In the genomic region with DNA sequence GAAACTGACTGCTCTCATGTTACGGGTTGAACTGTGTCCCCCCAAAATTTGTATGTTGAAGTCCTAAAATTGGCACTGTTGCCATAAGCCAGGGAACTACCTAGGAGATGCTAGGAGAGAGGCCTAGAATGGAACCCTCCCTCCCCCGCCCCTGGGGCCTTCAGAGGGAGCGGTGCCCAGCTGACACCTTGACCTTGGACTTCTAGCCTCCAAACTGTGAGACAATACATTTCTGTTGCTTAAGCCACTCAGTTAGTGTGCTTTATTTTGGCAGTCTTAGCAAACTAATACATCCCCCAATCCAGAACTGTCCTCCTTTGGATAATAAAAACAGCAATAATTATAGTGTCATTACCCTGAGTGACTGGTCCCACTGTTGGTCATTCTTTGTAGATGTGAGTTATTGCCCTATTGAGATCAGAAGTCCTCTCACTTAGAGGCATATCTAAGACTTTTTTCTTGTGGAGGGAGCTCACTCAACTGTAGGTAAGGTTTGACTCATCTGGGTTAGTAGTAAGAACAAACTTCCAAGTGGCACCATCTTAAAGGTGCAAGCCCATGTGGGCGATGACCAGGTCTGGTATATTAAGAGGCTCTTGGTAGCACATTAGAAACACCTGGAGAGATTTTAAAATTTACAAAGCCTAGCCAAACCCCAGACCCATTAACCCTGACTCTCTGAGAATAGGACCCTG, we compare ENCODE assay signal across 28 cellular contexts.
DNase-seq lines count a peak whose midpoint lies in the region; ATAC-seq, FAIRE-seq and TF ChIP-seq lines count a peak whose summit lies in the region.
"Had no signal": no experiment of that assay in that cellular context is flagged by ENCODE, and none has a peak within 500 bp of the region (broad histone marks: within the 10 kb centered on the region; RNA-seq: fewer than 3 reads in every experiment).

No MANE protein-coding gene starts in this region.

- H3K4me3 ChIP-seq in bronchial epithelial cell (ENCODE audit: low read depth, low read length) (no peak overlapping the region), kidney (ENCODE audit: low read length in 2 of 2) (no peak overlapping the region)
- H3K4me3 ChIP-seq: adrenal gland, HAP-1, lung, mucosa of descending colon had no signal

- TF ChIP-seq CTCF in GM20000 (IDR thresholded peaks at IDR 0.05; ENCODE audit: extremely low read depth, missing control alignments): no peak
- TF ChIP-seq CTCF in bronchial epithelial cell (IDR thresholded peaks at IDR 0.05; ENCODE audit: insufficient read depth, low read length, severe bottlenecking): no peak
- TF ChIP-seq CTCF in kidney (IDR thresholded peaks at IDR 0.05; ENCODE audit: borderline replicate concordance, extremely low read depth, insufficient read depth): no peak

- intact Hi-C loops in kidney (cut with DNase I): no loop called here

- H3K9me3 ChIP-seq in kidney (ENCODE audit: control insufficient read depth in 1 of 2, low read length in 2 of 2): peaks cover 0 to 9% of the 10 kb centered on the region in 2 donors
- H3K9me3 ChIP-seq: BE2C, HAP-1, mucosa of descending colon had no signal

- H3K27ac ChIP-seq in caudate nucleus (ENCODE audit: low read depth, low read length): no peak overlapping the region
- no peak overlapping the region for H3K27ac ChIP-seq in kidney (ENCODE audit: low read depth in 2 of 2, low read length in 2 of 2)
- H3K27ac ChIP-seq: adrenal gland, WERI-Rb-1 had no signal

- ATAC-seq in GM18502 (IDR thresholded peaks at IDR 0.05; ENCODE audit: poor library complexity, unreplicated experiment) (peak; percentile 47), HG03039 (IDR thresholded peaks at IDR 0.05; ENCODE audit: unreplicated experiment) (peak; percentile 41)
- ATAC-seq: mucosa of descending colon, Panc1 had no signal

- no peak overlapping the region for H3K9ac ChIP-seq in kidney (ENCODE audit: low read length in 2 of 2)

- FAIRE-seq in bronchial epithelial cell (lab: Jason Lieb, UNC) (no peak), kidney (lab: Jason Lieb, UNC) (no peak)
- FAIRE-seq: small intestine had no signal

- no peaks in the 10 kb centered on the region for H3K4me1 ChIP-seq in kidney (ENCODE audit: control insufficient read depth in 1 of 2, insufficient read depth in 1 of 2, low read depth in 1 of 2, low read length in 2 of 2)
- H3K4me1 ChIP-seq: adrenal gland, BE2C, HAP-1 had no signal

- H3K36me3 ChIP-seq in bronchial epithelial cell (ENCODE audit: control insufficient read depth, insufficient read depth, low read length): no peaks in the 10 kb centered on the region
- H3K36me3 ChIP-seq in kidney (ENCODE audit: control insufficient read depth in 1 of 2, insufficient read depth in 2 of 2, low read length in 2 of 2): no peaks in the 10 kb centered on the region
- H3K36me3 ChIP-seq: adrenal gland, BE2C, HAP-1, WERI-Rb-1 had no signal

- no peaks in the 10 kb centered on the region for H3K27me3 ChIP-seq in bronchial epithelial cell (ENCODE audit: control insufficient read depth, insufficient read depth, low read length)
- H3K27me3 ChIP-seq: adrenal gland, BE2C had no signal

- DNase-seq in GM20000 (ENCODE audit: low spot score) (peak; percentile 13), bronchial epithelial cell (ENCODE audit: low read depth) (peak; percentile 17), caudate nucleus (lab: John Stamatoyannopoulos, UW) (no peak), kidney (no peak), iPS-NIHi11 (ENCODE audit: low spot score) (no peak)
- DNase-seq in stimulated activated CD4-positive, alpha-beta T cell treated with anti-CD3 and anti-CD28 coated beads, Interleukin-2, amount 100 ng/mL, for 48 hours: no peak
- DNase-seq: activated CD4-positive, alpha-beta T cell treated with anti-CD3 and anti-CD28 coated beads, Interleukin-2, amount 10 ng/mL, durations not matched to agents 7 days and 5 days; activated naive CD4-positive, alpha-beta T cell treated with Interleukin-2 at 50 U/mL for 16 hours; activated T-cell treated with anti-CD3 and anti-CD28 coated beads, Interleukin-2, amount 50 U/mL, for 48 hours; adrenal gland; BE2C; CD8-positive, alpha-beta memory T cell; effector CD4-positive, alpha-beta T cell; head of caudate nucleus; IMR-90; mucosa of descending colon; NCI-H1092; NCI-H187; NCI-H524 treated with DMSO at 0.1 percent for 48 hours; SHP77; small intestine; T1000; WERI-Rb-1 had no signal

Comparison
In these comparisons a context has a peak if more than half of its experiments do, and no peak if none do; other contexts are left out.
1. DNase-seq: peak in GM20000 (single experiment) and bronchial epithelial cell (single experiment); none in caudate nucleus (0 of 61), stimulated activated CD4-positive, alpha-beta T cell treated with anti-CD3 and anti-CD28 coated beads, Interleukin-2, amount 100 ng/mL, for 48 hours (0 of 2), kidney (single experiment) and iPS-NIHi11 (single experiment).